ENCODE assay signal across 17 cellular contexts in genomic region chr5:86929123-86929766, GRCh38.
DNase-seq lines count a peak whose midpoint lies in the region; ATAC-seq lines count a peak whose summit lies in the region.
"Had no signal": no experiment of that assay in that cellular context is flagged by ENCODE, and none has a peak within 500 bp of the region (broad histone marks: within the 10 kb centered on the region; RNA-seq: fewer than 3 reads in every experiment).

No MANE protein-coding gene starts in this region.

- no peaks in the 10 kb centered on the region for H3K36me3 ChIP-seq in H7 (replicated peaks; ENCODE audit: control insufficient read depth, insufficient read depth, low read length)
- no peaks in the 10 kb centered on the region for H3K36me3 ChIP-seq in NT2/D1 (ENCODE audit: insufficient read depth, insufficient read length, low read length)
- no peaks in the 10 kb centered on the region for H3K36me3 ChIP-seq in mesendoderm (ENCODE audit: control insufficient read depth, insufficient read depth, low read length)

- H4K8ac ChIP-seq in mesendoderm (ENCODE audit: low read depth, low read length) = no peak overlapping the region

- no CpG with 5 or more reads among the region's 8 CpGs for WGBS in mesendoderm (ENCODE audit: extremely low coverage, insufficient coverage, low lambda C conversion rate)

- H3K18ac ChIP-seq in mesendoderm (ENCODE audit: low read length) = peak overlapping the region; percentile 51

- no peak overlapping the region for H3K56ac ChIP-seq in mesendoderm (ENCODE audit: low read length)

- H3K23ac ChIP-seq in mesendoderm (ENCODE audit: low read length) = no peak overlapping the region

- H2AK5ac ChIP-seq in mesendoderm (ENCODE audit: low read length) = no peak overlapping the region

- no peak overlapping the region for H2BK120ac ChIP-seq in mesendoderm (ENCODE audit: low read depth, low read length)

- no peak overlapping the region for H2BK15ac ChIP-seq in mesendoderm (replicated peaks; ENCODE audit: low read depth)

- DNase-seq in H7 = peak; percentile 3
- DNase-seq in NT2/D1 (ENCODE audit: low read depth, low spot score) = peak; percentile 51
- peak; percentile 61 for DNase-seq in iPS DF 19.7 (ENCODE audit: low read depth, low spot score)
- DNase-seq in mesendoderm = peak; percentile 10
- DNase-seq in OCI-M1 (lab: John Stamatoyannopoulos, UW) = no peak
- DNase-seq: DMS79; MV-4-11; NCI-H187; NCI-H748 treated with DMSO at 0.1 percent for 48 hours; NK-92 treated with Interleukin-12 subunit alpha and Interleukin-12 subunit beta, amount 100 ng/mL, for 24 hours; RPMI8226; SHP77 treated with DMSO at 0.1 percent for 48 hours; SK-N-SH had no signal

- H3K27ac ChIP-seq in mesendoderm (ENCODE audit: low read depth, low read length) = no peak overlapping the region
- H3K27ac ChIP-seq: KMS-11 had no signal

- H3K79me1 ChIP-seq in mesendoderm (ENCODE audit: low read length) = no peaks in the 10 kb centered on the region

- H3K4me1 ChIP-seq in NT2/D1 (ENCODE audit: insufficient read depth, insufficient read length) (no peaks in the 10 kb centered on the region), mesendoderm (ENCODE audit: control insufficient read depth, low read depth, low read length) (peaks cover 4% of the 10 kb centered on the region)

- H3K9ac ChIP-seq in NT2/D1 (ENCODE audit: insufficient read length, low read depth) (no peak overlapping the region), mesendoderm (ENCODE audit: low read length) (no peak overlapping the region)
- H3K9ac ChIP-seq: KMS-11, SK-N-SH had no signal

- no peak overlapping the region for H2BK5ac ChIP-seq in mesendoderm (ENCODE audit: low read length)

- ATAC-seq in GM21526 (IDR thresholded peaks at IDR 0.05; ENCODE audit: low FRiP score, unreplicated experiment) (no peak), HG02852 (IDR thresholded peaks at IDR 0.05; ENCODE audit: unreplicated experiment) (no peak), HG03342 (IDR thresholded peaks at IDR 0.05; ENCODE audit: unreplicated experiment) (no peak)

- no peak overlapping the region for H3K4me3 ChIP-seq in H7 (ENCODE audit: insufficient read depth, low read depth, low read length)
- H3K4me3 ChIP-seq in NT2/D1 (ENCODE audit: insufficient read length, low read depth) = no peak overlapping the region
- H3K4me3 ChIP-seq in mesendoderm (ENCODE audit: low read length) = no peak overlapping the region

- H4K5ac ChIP-seq in mesendoderm (ENCODE audit: low read length) = no peak overlapping the region

- H3K4ac ChIP-seq in mesendoderm (ENCODE audit: low read depth, low read length) = no peak overlapping the region

- no peaks in the 10 kb centered on the region for H3K79me2 ChIP-seq in mesendoderm (ENCODE audit: control insufficient read depth, insufficient read depth, low read length)

- no peaks in the 10 kb centered on the region for H3K9me3 ChIP-seq in NT2/D1 (ENCODE audit: insufficient read depth, low read length)
- H3K9me3 ChIP-seq: SK-N-SH had no signal

- H3K4me2 ChIP-seq in mesendoderm (ENCODE audit: low read length) = no peak overlapping the region
- H3K4me2 ChIP-seq: KMS-11, SK-N-SH had no signal

- H3K27me3 ChIP-seq in H7 (ENCODE audit: control insufficient read depth, insufficient read depth, low read length) (no peaks in the 10 kb centered on the region), NT2/D1 (ENCODE audit: insufficient read depth, insufficient read length) (peaks cover 51% of the 10 kb centered on the region), mesendoderm (ENCODE audit: insufficient read depth, low read length, poor library complexity) (no peaks in the 10 kb centered on the region)
